20 cellular contexts compared by ENCODE assay signal in genomic region chr5:120564013-120564412, GRCh38.
"Had no signal": no experiment of that assay in that cellular context is flagged by ENCODE, and none has a peak within 500 bp of the region (broad histone marks: within the 10 kb centered on the region; RNA-seq: fewer than 3 reads in every experiment).

No MANE protein-coding gene starts in this region.

- ATAC-seq: activated CD8-positive, alpha-beta T cell treated with anti-CD3 and anti-CD28 coated beads for 36 hours; body of pancreas; lower lobe of right lung; stimulated activated memory B cell treated with anti-CD40 and anti-IgM and Interleukin-4, amounts not matched to agents 10 μg/mL and 1 μg/mL and 100 μg/mL, for 72 hours had no signal

- H3K9me3 ChIP-seq: body of pancreas, lower lobe of right lung, testis, upper lobe of left lung had no signal

- DNase-seq: activated B cell treated with CpG ODN at 0.5 μM for 24 hours; activated CD4-positive, alpha-beta T cell treated with anti-CD3 and anti-CD28 coated beads, Interleukin-2, amount 10 ng/mL, durations not matched to agents 24 days and 14 days; activated CD8-positive, alpha-beta T cell treated with anti-CD3 and anti-CD28 coated beads for 36 hours; activated naive CD4-positive, alpha-beta T cell treated with Interleukin-2 at 50 U/mL for 16 hours; activated naive CD8-positive, alpha-beta T cell treated with anti-CD3 and anti-CD28 coated beads, Interleukin-2, amount 10 ng/mL, durations not matched to agents 7 days and 5 days; activated T-cell treated with anti-CD3 and anti-CD28 coated beads, Interleukin-2, amount 50 U/mL, for 1 hour; amygdala; body of pancreas; dermis blood vessel endothelial cell; effector memory CD4-positive, alpha-beta T cell; foreskin fibroblast; lower lobe of right lung; midbrain; retina; spleen; stimulated activated CD4-positive, alpha-beta T cell treated with anti-CD3 and anti-CD28 coated beads, Interleukin-4, amount 100 ng/mL, for 4 hours; testis; upper lobe of left lung had no signal

- H3K4me1 ChIP-seq: body of pancreas, lower lobe of right lung, spleen, testis, upper lobe of left lung had no signal

- H3K27ac ChIP-seq: body of pancreas, lower lobe of right lung, spleen, testis, upper lobe of left lung had no signal

- H3K4me3 ChIP-seq: body of pancreas, lower lobe of right lung, spleen, testis, upper lobe of left lung had no signal

- H3K36me3 ChIP-seq: lower lobe of right lung, spleen, upper lobe of left lung had no signal

- FAIRE-seq: islet of Langerhans had no signal

- H3K27me3 ChIP-seq: body of pancreas, spleen, testis, upper lobe of left lung had no signal
